ENCODE assay signal across 10 cellular contexts in genomic region chr14:23294734-23295561, GRCh38. TPM values are rescaled to one million over a fixed set of nuclear protein-coding genes. Genes with fewer than 3 reads are reported as not detected.
DNase-seq lines count a peak whose midpoint lies in the region; ATAC-seq and TF ChIP-seq lines count a peak whose summit lies in the region.
"Had no signal": no experiment of that assay in that cellular context is flagged by ENCODE, and none has a peak within 500 bp of the region (broad histone marks: within the 10 kb centered on the region; RNA-seq: fewer than 3 reads in every experiment).

No MANE protein-coding gene starts in this region.

- DNase-seq in DMS153 (lab: John Stamatoyannopoulos, UW) (peak; percentile 23), HT-29 (ENCODE audit: low spot score) (peak; percentile 49), Panc1 (ENCODE audit: low read depth, low spot score) (peak; percentile 51), fibroblast of gingiva (ENCODE audit: low read depth) (peak; percentile 42), neuronal stem cell (ENCODE audit: low spot score) (peak; percentile 51)
- DNase-seq in activated T-cell treated with anti-CD3 and anti-CD28 coated beads, Interleukin-2, amount 50 U/mL, for 48 hours, result peak; percentile 60 to 63

- H3K14ac ChIP-seq in neuronal stem cell (ENCODE audit: low read length), result no peak overlapping the region

- H3K27ac ChIP-seq in Panc1 (ENCODE audit: low read length), result no peak overlapping the region
- no peak overlapping the region for H3K27ac ChIP-seq in neuronal stem cell (replicated peaks; ENCODE audit: low read length)

- no peak overlapping the region for H3K23ac ChIP-seq in neuronal stem cell (ENCODE audit: low read depth, low read length, poor library complexity)

- POLR2A ChIA-PET in Panc1 (lab: Charles Lee), result interaction anchor here (0.6 kb wide), 1 partner anchor 9 kb away, joined by 3 read pairs; the partner anchor contains the start of gene HOMEZ

- H2BK15ac ChIP-seq in neuronal stem cell (ENCODE audit: low read length), result no peak overlapping the region

- in situ Hi-C loops in Panc1 (cut with HindIII; ENCODE audit: low pct_unique_long_range_greater_than_20kb, low sequenced_read_pairs), result no loop called here

- intact Hi-C loops in Panc1 (cut with micrococcal nuclease; ENCODE audit: unreplicated experiment), result no loop called here

- H3K36me3 ChIP-seq in Panc1 (ENCODE audit: control insufficient read depth, insufficient read depth, low read length) (no peaks in the 10 kb centered on the region), neuronal stem cell (replicated peaks in 1 of 2; ENCODE audit: control insufficient read depth in 2 of 2, insufficient read depth in 2 of 2, low read length in 2 of 2) (peaks cover 3 to 29% of the 10 kb centered on the region in 2 donors)

- no peak overlapping the region for H2AFZ ChIP-seq in neuronal stem cell (ENCODE audit: low read length)

- H4K91ac ChIP-seq in neuronal stem cell (ENCODE audit: low read depth, low read length, poor library complexity), result no peak overlapping the region

- TF ChIP-seq CTCF in Panc1 (IDR thresholded peaks at IDR 0.05), result peak; percentile 89

- no peaks in the 10 kb centered on the region for H3K27me3 ChIP-seq in Panc1 (ENCODE audit: control insufficient read depth, insufficient read depth, low read length)
- no peaks in the 10 kb centered on the region for H3K27me3 ChIP-seq in neuronal stem cell (ENCODE audit: control insufficient read depth in 3 of 3, insufficient read depth in 3 of 3, low read depth in 1 of 3, low read length in 3 of 3)

- no CpG with 5 or more reads among the region's 24 CpGs for WGBS in neuronal stem cell (ENCODE audit: extremely low coverage in 2 of 2, insufficient read length in 2 of 2, insufficient replicate concordance in 1 of 2), 2 donors

- BruUV-seq in Panc1 (replicated peaks; lab: Mats Ljungman, UMichigan), result no TSS peak

- H3K79me1 ChIP-seq in neuronal stem cell (ENCODE audit: low read depth, low read length), result no peaks in the 10 kb centered on the region

- H4K8ac ChIP-seq in neuronal stem cell (ENCODE audit: low read depth, low read length), result no peak overlapping the region

- ATAC-seq in Panc1, result peak; percentile 76
- no peak for ATAC-seq in HG02623 (IDR thresholded peaks at IDR 0.05; ENCODE audit: unreplicated experiment)
- ATAC-seq in HG03039 (IDR thresholded peaks at IDR 0.05; ENCODE audit: unreplicated experiment), result no peak

- H3K4me2 ChIP-seq in neuronal stem cell (ENCODE audit: insufficient read depth, low read length, poor library complexity, severe bottlenecking), result no peak overlapping the region

- no peak overlapping the region for H3K4ac ChIP-seq in neuronal stem cell (ENCODE audit: low read length)

- no peak overlapping the region for H3K18ac ChIP-seq in neuronal stem cell (ENCODE audit: low read length)

- CTCF ChIA-PET in Panc1 (lab: Charles Lee), result interaction anchor here (0.6 to 1.5 kb wide), 4 partner anchors 9 to 100 kb away, joined by 4 to 8 read pairs (median 6); partner anchors contain the start of gene HOMEZ

- H2BK12ac ChIP-seq in neuronal stem cell (ENCODE audit: low read length), result no peak overlapping the region

- H2BK5ac ChIP-seq in neuronal stem cell (ENCODE audit: low read length), result no peak overlapping the region

- 0 out of 4 replicates have a peak overlapping the region, but pooled peaks of 1 of the 2 experiments have one; percentile 14 for H3K4me3 ChIP-seq in Panc1 (ENCODE audit: low read depth in 2 of 2, low read length in 2 of 2)
- H3K4me3 ChIP-seq in neuronal stem cell (ENCODE audit: low read length in 2 of 2), result no peak overlapping the region

- H2BK120ac ChIP-seq in neuronal stem cell (ENCODE audit: low read depth, low read length), result no peak overlapping the region

- H3K4me1 ChIP-seq in Panc1 (ENCODE audit: control insufficient read depth, insufficient read depth, low read length) (peaks cover 1% of the 10 kb centered on the region; the same call in 1 of the 2 replicates), neuronal stem cell (ENCODE audit: control insufficient read depth in 2 of 2, insufficient read depth in 1 of 2, low read depth in 1 of 2, low read length in 2 of 2) (peaks cover 3 to 15% of the 10 kb centered on the region in 2 donors)

- H3K9ac ChIP-seq in neuronal stem cell (ENCODE audit: low read depth, low read length, poor library complexity), result no peak overlapping the region

- H2AK5ac ChIP-seq in neuronal stem cell (ENCODE audit: low read depth, low read length), result no peak overlapping the region

- H3K9me3 ChIP-seq in Panc1 (ENCODE audit: control insufficient read depth, insufficient read depth, low read depth, low read length) (no peaks in the 10 kb centered on the region), neuronal stem cell (replicated peaks in 1 of 2; ENCODE audit: control insufficient read depth in 2 of 2, insufficient read depth in 1 of 2, low read depth in 1 of 2, low read length in 2 of 2) (no peaks in the 10 kb centered on the region)

RNA-seq across cellular contexts. Expression of gene PPP1R3E, which starts 7.7 kb away (rescaled TPM):
- 2.7 and 4.3 TPM in 2 replicates for total RNA-seq in HT-29 (2014; rRNA removed; shearing (Covaris generic))
- total RNA-seq in Panc1 (2021; ENCODE audit: unreplicated experiment), result 8.8 TPM
- 2.8 TPM for polyA plus RNA-seq in Panc1 (2012; ENCODE audit: insufficient read length)
- polyA plus RNA-seq in neuronal stem cell (2013, experiment 1 of 2), result 14.3 TPM
- polyA plus RNA-seq in neuronal stem cell (2013, experiment 2 of 2), result 13.4 TPM

RNA-seq across cellular contexts. Expression of gene HOMEZ, which starts 9.0 kb away (rescaled TPM):
- total RNA-seq in HT-29 (2014; rRNA removed; shearing (Covaris generic)), result 4.3 and 7.9 TPM in 2 replicates
- total RNA-seq in Panc1 (2021; ENCODE audit: unreplicated experiment), result 7.6 TPM
- polyA plus RNA-seq in Panc1 (2012; ENCODE audit: insufficient read length), result 10.8 TPM
- 39.9 TPM for polyA plus RNA-seq in neuronal stem cell (2013, experiment 1 of 2)
- 39.2 TPM for polyA plus RNA-seq in neuronal stem cell (2013, experiment 2 of 2)

RNA-seq across cellular contexts. Expression of gene BCL2L2, which starts 11.7 kb away (rescaled TPM):
- total RNA-seq in HT-29 (2014; rRNA removed; shearing (Covaris generic)), result 14.6 and 20.3 TPM in 2 replicates
- total RNA-seq in Panc1 (2021; ENCODE audit: unreplicated experiment), result 18.9 TPM
- 27.7 TPM for polyA plus RNA-seq in Panc1 (2012; ENCODE audit: insufficient read length)
- polyA plus RNA-seq in neuronal stem cell (2013, experiment 1 of 2), result 8.6 TPM
- polyA plus RNA-seq in neuronal stem cell (2013, experiment 2 of 2), result 9.0 TPM

RNA-seq across cellular contexts. Expression of gene PABPN1, which starts 26.3 kb away (rescaled TPM):
- 63.4 and 72.1 TPM in 2 replicates for total RNA-seq in HT-29 (2014; rRNA removed; shearing (Covaris generic))
- total RNA-seq in Panc1 (2021; ENCODE audit: unreplicated experiment), result 159 TPM
- polyA plus RNA-seq in Panc1 (2012; ENCODE audit: insufficient read length), result 138 TPM
- 311 TPM for polyA plus RNA-seq in neuronal stem cell (2013, experiment 1 of 2)
- 303 TPM for polyA plus RNA-seq in neuronal stem cell (2013, experiment 2 of 2)

RNA-seq across cellular contexts. Expression of gene RNF212B, which starts 57.2 kb away (rescaled TPM):
- not detected in 2 replicates for total RNA-seq in HT-29 (2014; rRNA removed; shearing (Covaris generic))
- total RNA-seq in Panc1 (2021; ENCODE audit: unreplicated experiment), result not detected
- polyA plus RNA-seq in Panc1 (2012; ENCODE audit: insufficient read length), result not detected
- polyA plus RNA-seq in neuronal stem cell (2013, experiment 1 of 2), result 0.20 TPM
- polyA plus RNA-seq in neuronal stem cell (2013, experiment 2 of 2), result 0.28 TPM
- total RNA-seq: activated CD8-positive, alpha-beta memory T cell treated with anti-CD3 and anti-CD28 coated beads for 36 hours; urinary bladder had no signal
